35 cellular contexts compared by ENCODE assay signal in genomic region chr6:52914516-52914915, GRCh38. TPM values are rescaled to one million over a fixed set of nuclear protein-coding genes. Genes with fewer than 3 reads are reported as not detected.
"Had no signal": no experiment of that assay in that cellular context is flagged by ENCODE, and none has a peak within 500 bp of the region (broad histone marks: within the 10 kb centered on the region; RNA-seq: fewer than 3 reads in every experiment).

No MANE protein-coding gene starts in this region.

- H3K27me3 ChIP-seq: ascending aorta, breast epithelium, cardiac muscle cell, colonic mucosa, esophagus squamous epithelium, gastroesophageal sphincter, heart right ventricle had no signal

- H3K36me3 ChIP-seq: ascending aorta, breast epithelium, cardiac muscle cell, colonic mucosa, esophagus squamous epithelium, gastroesophageal sphincter, heart right ventricle, WERI-Rb-1 had no signal

- ATAC-seq: activated CD4-positive, alpha-beta T cell treated with anti-CD3 and anti-CD28 coated beads for 36 hours; activated naive CD4-positive, alpha-beta T cell treated with anti-CD3 and anti-CD28 coated beads, Interleukin-2, amount 50 U/mL, for 72 hours; activated T-cell treated with anti-CD3 and anti-CD28 coated beads, Interleukin-2, amount 50 U/mL, for 72 hours; gastroesophageal sphincter; heart right ventricle had no signal

- H3K9me3 ChIP-seq: ascending aorta, breast epithelium, colonic mucosa, esophagus squamous epithelium, gastroesophageal sphincter had no signal

- H3K4me3 ChIP-seq: ascending aorta, breast epithelium, cardiac muscle cell, colonic mucosa, esophagus squamous epithelium, gastroesophageal sphincter, heart right ventricle had no signal

- DNase-seq: activated B cell treated with CpG ODN at 0.5 μM for 24 hours; activated CD4-positive, alpha-beta memory T cell treated with anti-CD3 and anti-CD28 coated beads, Interleukin-2, amount 10 ng/mL, durations not matched to agents 7 days and 5 days; activated CD4-positive, alpha-beta T cell treated with anti-CD3 and anti-CD28 coated beads for 36 hours; activated CD4-positive, alpha-beta T cell treated with anti-CD3 and anti-CD28 coated beads, Interleukin-2, amount 10 ng/mL, durations not matched to agents 24 days and 14 days; activated CD4-positive, alpha-beta T cell treated with anti-CD3 and anti-CD28 coated beads, Interleukin-2, amount 50 U/mL, for 4 hours; activated CD4-positive, CD25-positive, alpha-beta regulatory T cell treated with anti-CD3 and anti-CD28 coated beads, Interleukin-2, amount 50 U/mL, for 72 hours; activated CD8-positive, alpha-beta memory T cell treated with anti-CD3 and anti-CD28 coated beads, Interleukin-2, amount 50 U/mL, for 48 hours; activated gamma-delta T cell; activated naive CD4-positive, alpha-beta T cell; activated naive CD4-positive, alpha-beta T cell treated with anti-CD3 and anti-CD28 coated beads, Interleukin-2, amount 10 ng/mL, durations not matched to agents 7 days and 5 days; activated naive CD8-positive, alpha-beta T cell treated with anti-CD3 and anti-CD28 coated beads, Interleukin-2, amount 10 ng/mL, durations not matched to agents 7 days and 5 days; activated T-cell treated with anti-CD3 and anti-CD28 coated beads for 4 hours; activated T-cell treated with anti-CD3 and anti-CD28 coated beads, Interleukin-2, amount 50 U/mL, for 24 hours; activated T-cell treated with anti-CD3 and anti-CD28 coated beads, Interleukin-2, amount 50 U/mL, for 72 hours; central memory CD4-positive, alpha-beta T cell; cerebellar nuclear complex; colonic mucosa; effector CD8-positive, alpha-beta T cell; esophagus squamous epithelium; foreskin melanocyte; heart right ventricle; T1000; WERI-Rb-1 had no signal

- H3K4me1 ChIP-seq: ascending aorta, breast epithelium, colonic mucosa had no signal

- H3K27ac ChIP-seq: ascending aorta, breast epithelium, cardiac muscle cell, colonic mucosa, epithelial cell of prostate, esophagus squamous epithelium, gastroesophageal sphincter, heart right ventricle, WERI-Rb-1 had no signal

RNA-seq across cellular contexts. Expression of gene GSTA3, which starts 5.0 kb away (rescaled TPM):
- total RNA-seq: activated B cell treated with CpG ODN at 0.5 μM for 24 hours; activated CD4-positive, alpha-beta memory T cell treated with anti-CD3 and anti-CD28 coated beads, Interleukin-2, amount 10 ng/mL, durations not matched to agents 7 days and 5 days; activated CD4-positive, alpha-beta T cell treated with anti-CD3 and anti-CD28 coated beads for 36 hours; activated CD4-positive, alpha-beta T cell treated with anti-CD3 and anti-CD28 coated beads, Interleukin-2, amount 10 ng/mL, durations not matched to agents 24 days and 14 days; activated naive CD4-positive, alpha-beta T cell treated with anti-CD3 and anti-CD28 coated beads, Interleukin-2, amount 50 U/mL, for 72 hours; activated naive CD8-positive, alpha-beta T cell treated with anti-CD3 and anti-CD28 coated beads, Interleukin-2, amount 10 ng/mL, durations not matched to agents 7 days and 5 days; activated T-cell treated with anti-CD3 and anti-CD28 coated beads, Interleukin-2, amount 50 U/mL, for 72 hours; ascending aorta; breast epithelium; cardiac muscle cell; colonic mucosa; dermis microvascular lymphatic vessel endothelial cell; endothelial cell of umbilical vein; esophagus squamous epithelium; fibroblast of lung; fibroblast of villous mesenchyme; gastroesophageal sphincter; glomerular endothelial cell; heart right ventricle; T-helper 2 cell treated with Interferon-gamma antibody and Interleukin-4, amounts not matched to agents 100 ng/mL and 5 ng/mL, for 36 hours had no signal
- polyA plus RNA-seq: cardiac muscle cell, endothelial cell of umbilical vein, fibroblast of lung, heart right ventricle had no signal
